ENCODE assay signal across 28 cellular contexts in the genomic region with DNA sequence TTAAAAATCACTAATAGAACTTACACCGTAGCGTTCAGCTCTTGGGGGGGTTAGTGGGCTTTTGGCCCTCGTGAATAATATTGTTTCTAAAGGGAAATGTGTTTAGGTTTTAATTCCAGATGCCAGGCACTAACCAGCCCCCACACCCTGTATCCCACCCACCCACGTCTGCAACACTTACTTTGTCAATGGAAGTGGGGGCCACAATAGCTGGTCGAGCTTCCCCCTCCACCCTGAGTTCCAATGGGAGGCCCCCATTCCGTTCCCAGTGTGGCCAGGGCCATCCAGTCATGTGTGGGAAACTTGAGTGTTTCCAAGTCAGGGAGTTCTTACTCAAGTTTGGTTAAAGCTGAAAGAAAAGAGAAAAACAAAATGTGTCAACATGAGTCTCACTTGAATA.
"Had no signal": no experiment of that assay in that cellular context is flagged by ENCODE, and none has a peak within 500 bp of the region (broad histone marks: within the 10 kb centered on the region; RNA-seq: fewer than 3 reads in every experiment).

No MANE protein-coding gene starts in this region.

- H3K4me3 ChIP-seq: pancreas, psoas muscle, right lobe of liver, sigmoid colon, stomach, thoracic aorta, thyroid gland, tibial nerve, upper lobe of right lung, uterus had no signal

- H3K27ac Mint-ChIP-seq: naive B cell; naive thymus-derived CD8-positive, alpha-beta T cell; natural killer cell treated with Interleukin-12 subunit alpha and Interleukin-12 subunit beta and Interleukin-15 and Interleukin-18, amount 100 ng/mL, for 72 hours; progenitor cell of endocrine pancreas; stimulated activated effector memory CD8-positive, alpha-beta T cell treated with anti-CD3 and anti-CD28 coated beads, Interleukin-12 subunit alpha, Interleukin-12 subunit beta, amount 100 ng/mL, for 72 hours; stimulated activated naive B cell treated with anti-CD40 and anti-IgM and Interleukin-4, amounts not matched to agents 10 μg/mL and 1 μg/mL and 100 μg/mL, for 72 hours; stimulated activated naive CD8-positive, alpha-beta T cell treated with anti-CD3 and anti-CD28 coated beads, Interleukin-15, Interleukin-2, amounts not matched to agents 100 ng/mL and 50 ng/mL, for 24 hours; type B pancreatic cell had no signal

- H3K27me3 ChIP-seq: neutrophil, pancreas, right lobe of liver, sigmoid colon, stomach, thyroid gland, tibial nerve, upper lobe of right lung, uterus had no signal

- ATAC-seq: naive thymus-derived CD8-positive, alpha-beta T cell; natural killer cell treated with Interleukin-12 subunit alpha and Interleukin-12 subunit beta and Interleukin-15 and Interleukin-18, amount 100 ng/mL, for 72 hours; pancreas; psoas muscle; right cardiac atrium; right lobe of liver; stimulated activated effector memory CD8-positive, alpha-beta T cell treated with anti-CD3 and anti-CD28 coated beads, Interleukin-12 subunit alpha, Interleukin-12 subunit beta, amount 100 ng/mL, for 72 hours; stimulated activated naive B cell treated with anti-CD40 and anti-IgM and Interleukin-4, amounts not matched to agents 10 μg/mL and 1 μg/mL and 100 μg/mL, for 72 hours; upper lobe of right lung had no signal

- H3K36me3 ChIP-seq: neutrophil, pancreas, right lobe of liver, sigmoid colon, stomach, thoracic aorta, thyroid gland, tibial nerve, upper lobe of right lung, uterus had no signal

- H3K4me3 Mint-ChIP-seq: naive B cell; naive thymus-derived CD8-positive, alpha-beta T cell; natural killer cell treated with Interleukin-12 subunit alpha and Interleukin-12 subunit beta and Interleukin-15 and Interleukin-18, amount 100 ng/mL, for 72 hours; neural crest cell; stimulated activated effector memory CD8-positive, alpha-beta T cell treated with anti-CD3 and anti-CD28 coated beads, Interleukin-12 subunit alpha, Interleukin-12 subunit beta, amount 100 ng/mL, for 72 hours; stimulated activated naive B cell treated with anti-CD40 and anti-IgM and Interleukin-4, amounts not matched to agents 10 μg/mL and 1 μg/mL and 100 μg/mL, for 72 hours; stimulated activated naive CD8-positive, alpha-beta T cell treated with anti-CD3 and anti-CD28 coated beads, Interleukin-15, Interleukin-2, amounts not matched to agents 100 ng/mL and 50 ng/mL, for 24 hours; type B pancreatic cell had no signal

- DNase-seq: naive B cell; naive thymus-derived CD8-positive, alpha-beta T cell; nucleus accumbens; pancreas; psoas muscle; right cardiac atrium; right lobe of liver; sigmoid colon; small intestine; stimulated activated CD4-positive, alpha-beta T cell treated with anti-CD3 and anti-CD28 coated beads, Interleukin-15, amount 100 ng/mL, for 24 hours; stimulated activated CD4-positive, alpha-beta T cell treated with anti-CD3 and anti-CD28 coated beads, Interleukin-2, amount 100 ng/mL, for 24 hours; stimulated activated CD4-positive, alpha-beta T cell treated with anti-CD3 and anti-CD28 coated beads, Interleukin-2, amount 100 ng/mL, for 48 hours; stimulated activated CD4-positive, alpha-beta T cell treated with anti-CD3 and anti-CD28 coated beads, Interleukin-4, amount 100 ng/mL, for 24 hours; stimulated activated naive B cell treated with anti-CD40 and anti-IgM and Interleukin-4, amounts not matched to agents 10 μg/mL and 1 μg/mL and 100 μg/mL, for 72 hours; stimulated activated naive CD4-positive, alpha-beta T cell treated with Interleukin-2 at 50 U/mL for 16 hours; stomach; thyroid gland; upper lobe of right lung; uterus had no signal

- H3K9me3 Mint-ChIP-seq: natural killer cell treated with Interleukin-12 subunit alpha and Interleukin-12 subunit beta and Interleukin-15 and Interleukin-18, amount 100 ng/mL, for 72 hours; stimulated activated effector memory CD8-positive, alpha-beta T cell treated with anti-CD3 and anti-CD28 coated beads, Interleukin-12 subunit alpha, Interleukin-12 subunit beta, amount 100 ng/mL, for 72 hours; stimulated activated naive CD8-positive, alpha-beta T cell treated with anti-CD3 and anti-CD28 coated beads, Interleukin-15, Interleukin-2, amounts not matched to agents 100 ng/mL and 50 ng/mL, for 24 hours had no signal

- H3K36me3 Mint-ChIP-seq: naive B cell; naive thymus-derived CD8-positive, alpha-beta T cell; natural killer cell treated with Interleukin-12 subunit alpha and Interleukin-12 subunit beta and Interleukin-15 and Interleukin-18, amount 100 ng/mL, for 72 hours; stimulated activated effector memory CD8-positive, alpha-beta T cell treated with anti-CD3 and anti-CD28 coated beads, Interleukin-12 subunit alpha, Interleukin-12 subunit beta, amount 100 ng/mL, for 72 hours; stimulated activated naive B cell treated with anti-CD40 and anti-IgM and Interleukin-4, amounts not matched to agents 10 μg/mL and 1 μg/mL and 100 μg/mL, for 72 hours; type B pancreatic cell had no signal

- H3K9me3 ChIP-seq: neutrophil, pancreas, psoas muscle, right lobe of liver, sigmoid colon, thoracic aorta, thyroid gland, upper lobe of right lung, uterus had no signal

- H3K27me3 Mint-ChIP-seq: type B pancreatic cell had no signal

- H3K4me1 Mint-ChIP-seq: stimulated activated effector memory CD8-positive, alpha-beta T cell treated with anti-CD3 and anti-CD28 coated beads, Interleukin-12 subunit alpha, Interleukin-12 subunit beta, amount 100 ng/mL, for 72 hours; stimulated activated naive B cell treated with anti-CD40 and anti-IgM and Interleukin-4, amounts not matched to agents 10 μg/mL and 1 μg/mL and 100 μg/mL, for 72 hours had no signal

- H3K27ac ChIP-seq: neutrophil, pancreas, psoas muscle, right lobe of liver, stomach, thoracic aorta, thyroid gland, tibial nerve, upper lobe of right lung had no signal

- H3K4me1 ChIP-seq: pancreas, right lobe of liver, sigmoid colon, thyroid gland, uterus had no signal
